ENCODE assay signal across 13 cellular contexts in the genomic region with DNA sequence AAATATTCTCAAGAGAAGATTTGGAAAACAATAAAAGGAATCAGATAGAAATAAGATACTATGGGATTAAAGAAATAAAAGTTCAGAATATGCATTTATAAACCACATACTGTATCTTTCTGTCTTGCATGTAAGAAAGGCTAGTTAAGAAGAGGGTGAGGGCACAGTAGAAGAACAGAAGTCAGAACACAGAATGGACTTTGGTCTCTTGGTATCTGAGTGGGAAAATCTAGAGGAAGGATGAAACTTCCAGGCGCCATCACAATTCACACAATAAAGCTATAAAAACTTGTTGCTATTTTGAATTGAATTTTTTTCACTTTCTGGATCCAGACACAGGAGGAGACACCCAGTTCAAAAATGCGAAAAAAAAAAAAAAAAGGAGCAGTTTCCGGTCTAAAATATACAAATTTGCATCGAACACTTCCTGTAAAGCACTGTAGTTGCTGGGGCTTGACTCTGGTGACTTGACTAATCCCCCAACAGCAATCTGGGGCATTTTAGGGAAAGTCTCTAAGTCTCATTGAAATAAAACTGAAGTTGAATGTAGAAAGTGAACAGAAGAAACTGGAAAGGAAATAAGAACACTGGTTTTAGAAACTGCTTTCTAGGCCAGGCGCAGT.
A peak's percentile ranks its signal among the peaks of the same experiment; 100 is the strongest.
DNase-seq lines count a peak whose midpoint lies in the region; ATAC-seq, FAIRE-seq and TF ChIP-seq lines count a peak whose summit lies in the region.
"Had no signal": no experiment of that assay in that cellular context is flagged by ENCODE, and none has a peak within 500 bp of the region (broad histone marks: within the 10 kb centered on the region; RNA-seq: fewer than 3 reads in every experiment).

No MANE protein-coding gene starts in this region.

- FAIRE-seq in HTR-8/SVneo (lab: Jason Lieb, UNC) = no peak

- POLR2A ChIA-PET in GM10248 (lab: Yijun Ruan, JAX) = no interaction called here

- CTCF ChIA-PET in GM10248 (lab: Yijun Ruan, JAX) = interaction anchor here (0.6 to 1.9 kb wide), 2 partner anchors 9 to 33 kb away, joined by 3 to 4 read pairs; no protein-coding TSS in a partner anchor

- ATAC-seq in GM19324 (IDR thresholded peaks at IDR 0.05; ENCODE audit: low FRiP score, unreplicated experiment) (peak; percentile 79), HG02759 (IDR thresholded peaks at IDR 0.05; ENCODE audit: unreplicated experiment) (peak; percentile 77), HG03520 (IDR thresholded peaks at IDR 0.05; ENCODE audit: unreplicated experiment) (peak; percentile 83)
- ATAC-seq: HCT116 had no signal

- DNase-seq in GM10248 (ENCODE audit: extremely low spot score) (peak; percentile 37), HTR-8/SVneo (ENCODE audit: insufficient read length, low spot score) (no peak), HuH-7.5 (ENCODE audit: low spot score) (no peak)
- no peak for DNase-seq in stimulated activated CD4-positive, alpha-beta T cell treated with anti-CD3 and anti-CD28 coated beads, Interleukin-2, amount 100 ng/mL, for 48 hours
- no peak for DNase-seq in activated CD4-positive, alpha-beta T cell treated with anti-CD3 and anti-CD28 coated beads for 48 hours
- DNase-seq: activated T-cell treated with anti-CD3 and anti-CD28 coated beads for 4 hours, Kasumi-1, NCI-H2171, T-helper 9 cell had no signal

- no peak for TF ChIP-seq CTCF in GM10248 (IDR thresholded peaks at IDR 0.05; ENCODE audit: control extremely low read depth, extremely low read depth, low read depth, missing control alignments)
